Comparison of ENCODE assay signal across 17 cellular contexts in genomic region chr21:38850277-38850951, GRCh38. TPM values are rescaled to one million over a fixed set of nuclear protein-coding genes. Genes with fewer than 3 reads are reported as not detected.
DNase-seq lines count a peak whose midpoint lies in the region; FAIRE-seq and TF ChIP-seq lines count a peak whose summit lies in the region.
"Had no signal": no experiment of that assay in that cellular context is flagged by ENCODE, and none has a peak within 500 bp of the region (broad histone marks: within the 10 kb centered on the region; RNA-seq: fewer than 3 reads in every experiment).

No MANE protein-coding gene starts in this region.

- DNase-seq in OCI-M1 (lab: John Stamatoyannopoulos, UW) (peak; percentile 90), endothelial cell of umbilical vein (ENCODE audit: low read depth, low spot score) (no peak), nephron progenitor cell (no peak), PC-9 (no peak), NCI-H2227 treated with DMSO at 0.1 percent for 48 hours (lab: John Stamatoyannopoulos, UW) (no peak), NCI-H524 (lab: John Stamatoyannopoulos, UW) (no peak)
- DNase-seq: CD4-positive, CD25-positive, alpha-beta regulatory T cell; GOT3; MM.1S; NCI-H1105; NCI-H1694 treated with DMSO at 0.1 percent for 48 hours; NCI-H446; NCI-H774; Peyer's patch; SHP77 treated with DMSO at 0.1 percent for 48 hours had no signal

- H3K27me3 ChIP-seq in BLaER1 (no peaks in the 10 kb centered on the region), endothelial cell of umbilical vein (ENCODE audit: control insufficient read depth in 2 of 2, insufficient read depth in 2 of 2, low read length in 2 of 2) (no peaks in the 10 kb centered on the region), PC-9 (ENCODE audit: insufficient read depth, low read depth) (no peaks in the 10 kb centered on the region)
- H3K27me3 ChIP-seq: Peyer's patch had no signal

- H3K4me2 ChIP-seq in BLaER1, result peak overlapping the region; percentile 47; the same call in 1 of the 2 replicates
- no peak overlapping the region for H3K4me2 ChIP-seq in endothelial cell of umbilical vein (ENCODE audit: insufficient read depth, low read length)
- no peak overlapping the region for H3K4me2 ChIP-seq in PC-9

- no peaks in the 10 kb centered on the region for H3K9me1 ChIP-seq in endothelial cell of umbilical vein (replicated peaks; ENCODE audit: control insufficient read depth, extremely low read depth, insufficient read depth, low read length)

- no peak overlapping the region for H3K4me3 ChIP-seq in BLaER1
- H3K4me3 ChIP-seq in endothelial cell of umbilical vein (replicated peaks in 1 of 3; ENCODE audit: insufficient read depth in 1 of 3, low read depth in 1 of 3, low read length in 3 of 3), result no peak overlapping the region
- H3K4me3 ChIP-seq in PC-9, result no peak overlapping the region
- H3K4me3 ChIP-seq: Peyer's patch had no signal

- no TSS peak for BruUV-seq in endothelial cell of umbilical vein (replicated peaks; lab: Mats Ljungman, UMichigan)
- no TSS peak for BruUV-seq in PC-9 (replicated peaks; lab: Mats Ljungman, UMichigan)

- no peak overlapping the region for H2AFZ ChIP-seq in endothelial cell of umbilical vein (ENCODE audit: low read depth, low read length)
- no peak overlapping the region for H2AFZ ChIP-seq in PC-9

- H3K9ac ChIP-seq in BLaER1 (no peak overlapping the region), endothelial cell of umbilical vein (replicated peaks; ENCODE audit: extremely low read depth, insufficient read depth, low read length) (no peak overlapping the region)

- intact Hi-C loops in endothelial cell of umbilical vein (cut with micrococcal nuclease), result no loop called here
- intact Hi-C loops in PC-9 (cut with micrococcal nuclease; ENCODE audit: unreplicated experiment), result loop anchor here (5.0 kb wide), 1 partner anchor 43 kb away; the partner anchor contains the start of gene ETS2

- no peaks in the 10 kb centered on the region for H3K9me2 ChIP-seq in PC-9 (ENCODE audit: insufficient read depth)

- peaks cover 35% of the 10 kb centered on the region for H3K4me1 Mint-ChIP-seq in nephron progenitor cell

- H3K27ac Mint-ChIP-seq in nephron progenitor cell, result peak overlapping the region; percentile 3
- H3K27ac Mint-ChIP-seq: CD4-positive, CD25-positive, alpha-beta regulatory T cell had no signal

- H3K36me3 ChIP-seq in BLaER1 (no peaks in the 10 kb centered on the region), endothelial cell of umbilical vein (ENCODE audit: control insufficient read depth in 2 of 2, extremely low read depth in 1 of 2, insufficient read depth in 2 of 2, low read length in 2 of 2) (no peaks in the 10 kb centered on the region), PC-9 (ENCODE audit: low read depth) (no peaks in the 10 kb centered on the region)
- H3K36me3 ChIP-seq: Peyer's patch had no signal

- POLR2A ChIA-PET in endothelial cell of umbilical vein (lab: Charles Lee) (no interaction called here), PC-9 (lab: Charles Lee; ENCODE audit: unreplicated experiment) (no interaction called here)

- H3K79me2 ChIP-seq in endothelial cell of umbilical vein (ENCODE audit: control insufficient read depth, insufficient read depth, low read length), result no peaks in the 10 kb centered on the region
- no peaks in the 10 kb centered on the region for H3K79me2 ChIP-seq in PC-9 (ENCODE audit: low read depth)

- TF ChIP-seq CTCF in endothelial cell of umbilical vein (IDR thresholded peaks at IDR 0.05; ENCODE audit: extremely low read depth in 1 of 2, insufficient read depth in 1 of 2, low read depth in 1 of 2, low read length in 2 of 2) (no peak), nephron progenitor cell (IDR thresholded peaks at IDR 0.05) (no peak), PC-9 (conservative IDR thresholded peaks at IDR 0.05) (no peak)

- H3K4me1 ChIP-seq in BLaER1, result peaks cover 46% of the 10 kb centered on the region
- peaks cover 41% of the 10 kb centered on the region for H3K4me1 ChIP-seq in endothelial cell of umbilical vein (ENCODE audit: control insufficient read depth, extremely low read depth, insufficient read depth, low read length)
- peaks cover 13% of the 10 kb centered on the region for H3K4me1 ChIP-seq in PC-9 (replicated peaks; ENCODE audit: insufficient read depth)
- H3K4me1 ChIP-seq: Peyer's patch had no signal

- H3K27ac ChIP-seq in BLaER1 (peak overlapping the region; percentile 57; the same call in 1 of the 2 replicates), endothelial cell of umbilical vein (ENCODE audit: insufficient read depth, low read depth, low read length) (peak overlapping the region; percentile 54), PC-9 (no peak overlapping the region)

- peaks cover 3% of the 10 kb centered on the region for H3K9me3 Mint-ChIP-seq in nephron progenitor cell
- H3K9me3 Mint-ChIP-seq: CD4-positive, CD25-positive, alpha-beta regulatory T cell had no signal

- CTCF ChIA-PET in endothelial cell of umbilical vein (lab: Charles Lee) (interaction anchor here (0.7 to 1.2 kb wide), 3 partner anchors 9 to 193 kb away, joined by 3 read pairs; no protein-coding TSS in a partner anchor), PC-9 (lab: Charles Lee) (no interaction called here)

- peaks cover 8% of the 10 kb centered on the region for H3K27me3 Mint-ChIP-seq in nephron progenitor cell (ENCODE audit: low read depth, poor library complexity)

- H3K36me3 Mint-ChIP-seq in nephron progenitor cell (ENCODE audit: low read depth), result no peaks in the 10 kb centered on the region
- H3K36me3 Mint-ChIP-seq: CD4-positive, CD25-positive, alpha-beta regulatory T cell had no signal

- FAIRE-seq in endothelial cell of umbilical vein (lab: Jason Lieb, UNC), result no peak
- FAIRE-seq: D721Med had no signal

- dilution Hi-C loops in endothelial cell of umbilical vein (cut with MboI; ENCODE audit: extremely low pct_ligation_motif_present, low sequenced_read_pairs), result no loop called here

- H3K4me3 Mint-ChIP-seq in nephron progenitor cell, result no peak overlapping the region
- H3K4me3 Mint-ChIP-seq: CD4-positive, CD25-positive, alpha-beta regulatory T cell had no signal

- H3K9me3 ChIP-seq in BLaER1 (peaks cover 6% of the 10 kb centered on the region), endothelial cell of umbilical vein (replicated peaks; ENCODE audit: control insufficient read depth, insufficient read depth, low read length) (no peaks in the 10 kb centered on the region), PC-9 (ENCODE audit: insufficient read depth, low read depth) (no peaks in the 10 kb centered on the region)
- H3K9me3 ChIP-seq: Peyer's patch had no signal

- no peak for TF ChIP-seq POLR2A in endothelial cell of umbilical vein (IDR thresholded peaks at IDR 0.05; ENCODE audit: low read depth, low read length)

- H4K20me1 ChIP-seq in BLaER1 (no peaks in the 10 kb centered on the region), endothelial cell of umbilical vein (replicated peaks; ENCODE audit: control insufficient read depth, extremely low read depth, insufficient read depth, low read length) (no peaks in the 10 kb centered on the region), PC-9 (ENCODE audit: insufficient read depth) (no peaks in the 10 kb centered on the region)

- H3F3A ChIP-seq in PC-9 (ENCODE audit: insufficient read depth, low read depth), result peaks cover 13% of the 10 kb centered on the region; the same call in 1 of the 2 replicates

TF ChIP-seq in endothelial cell of umbilical vein, 7 proteins besides CTCF, POLR2A, EP300 and RAD21:
- TF ChIP-seq MYC (IDR thresholded peaks at IDR 0.05; ENCODE audit: low read depth, low read length), result no peak

RNA-seq across cellular contexts. Expression of gene ETS2, which starts 44.7 kb away (rescaled TPM):
- total RNA-seq in endothelial cell of umbilical vein (42.1 and 54.5 TPM in 2 replicates), PC-9 (2021) (20.4 and 25.2 TPM in 2 replicates)
- polyA plus RNA-seq in endothelial cell of umbilical vein, result 14.3 and 16.3 TPM in 2 replicates
- 19.5 and 21.1 TPM in 2 replicates for polyA plus RNA-seq in endothelial cell of umbilical vein (2011; cell fraction: cytosol; rRNA removed)
- polyA plus RNA-seq in endothelial cell of umbilical vein (2011; cell fraction: nucleus; rRNA removed), result 38.9 and 39.4 TPM in 2 replicates
- 21.6 and 28.1 TPM in 2 replicates for polyA plus RNA-seq in endothelial cell of umbilical vein (2012)
- polyA minus RNA-seq in endothelial cell of umbilical vein, result 22.2 and 22.3 TPM in 2 replicates
- 22.4 TPM for polyA minus RNA-seq in endothelial cell of umbilical vein (2011; cell fraction: cytosol; rRNA and poly(A)+ RNA removed)
- polyA minus RNA-seq in endothelial cell of umbilical vein (2011; cell fraction: nucleus; rRNA and poly(A)+ RNA removed), result 17.9 and 19.1 TPM in 2 replicates
